ENCODE assay signal across 8 cellular contexts in the genomic region with DNA sequence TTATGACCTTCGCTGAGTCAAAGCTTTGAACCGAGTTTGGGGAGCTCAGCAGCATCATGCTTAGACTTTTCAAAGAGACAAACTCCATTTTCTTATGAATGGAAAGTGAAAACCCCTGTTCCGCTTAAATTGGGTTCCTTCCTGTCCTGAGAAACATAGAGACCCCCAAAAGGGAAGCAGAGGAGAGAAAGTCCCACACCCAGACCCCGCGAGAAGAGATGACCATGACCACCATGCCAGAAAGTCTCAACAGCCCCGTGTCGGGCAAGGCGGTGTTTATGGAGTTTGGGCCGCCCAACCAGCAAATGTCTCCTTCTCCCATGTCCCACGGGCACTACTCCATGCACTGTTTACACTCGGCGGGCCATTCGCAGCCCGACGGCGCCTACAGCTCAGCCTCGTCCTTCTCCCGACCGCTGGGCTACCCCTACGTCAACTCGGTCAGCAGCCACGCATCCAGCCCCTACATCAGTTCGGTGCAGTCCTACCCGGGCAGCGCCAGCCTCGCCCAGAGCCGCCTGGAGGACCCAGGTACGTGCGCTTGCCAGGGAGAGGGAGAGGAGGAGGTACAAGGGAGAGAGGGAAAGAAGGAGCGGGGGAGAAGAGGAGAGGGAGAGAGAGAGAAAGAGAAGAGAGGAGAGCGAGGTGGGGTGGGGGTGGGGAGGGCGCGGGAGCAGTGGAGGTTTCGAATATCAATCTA. TPM values are rescaled to one million over a fixed set of nuclear protein-coding genes. Genes with fewer than 3 reads are reported as not detected.
DNase-seq lines count a peak whose midpoint lies in the region; ATAC-seq and TF ChIP-seq lines count a peak whose summit lies in the region.

Gene DLX1, plus strand, starts transcription at position 48 of the 700 bp plus-strand sequence. Its CDS starts 171 bp downstream, at position 219.

- intact Hi-C loops in activated CD4-positive, alpha-beta T cell treated with anti-CD3 and anti-CD28 coated beads for 36 hours (cut with DNase I, micrococcal nuclease), result loop anchor here (1.0 to 10.0 kb wide), 6 partner anchors 10 to 1371 kb away; partner anchors contain the start of genes DLX2 (in 2 of the 2), GAD1 (in 2 of the 2) and SP5 (in 2 of the 2)

- POLR2A ChIA-PET in activated CD4-positive, alpha-beta T cell treated with anti-CD3 and anti-CD28 coated beads for 36 hours (lab: Charles Lee), result interaction anchor here (0.9 kb wide), 1 partner anchor 11 kb away, joined by 3 read pairs; no protein-coding TSS in a partner anchor

- peaks cover 57% of the 10 kb centered on the region for H3K4me1 Mint-ChIP-seq in activated CD4-positive, alpha-beta T cell treated with anti-CD3 and anti-CD28 coated beads for 36 hours

- H3K27me3 Mint-ChIP-seq in activated CD4-positive, alpha-beta T cell treated with anti-CD3 and anti-CD28 coated beads for 36 hours, result peaks cover 82% of the 10 kb centered on the region

- peaks cover 2% of the 10 kb centered on the region for H3K36me3 Mint-ChIP-seq in activated CD4-positive, alpha-beta T cell treated with anti-CD3 and anti-CD28 coated beads for 36 hours (ENCODE audit: low read depth)

- CTCF ChIA-PET in activated CD4-positive, alpha-beta T cell treated with anti-CD3 and anti-CD28 coated beads for 36 hours (lab: Charles Lee), result interaction anchor here (0.6 to 7.2 kb wide), 4 partner anchors 8 to 510 kb away, joined by 3 to 93 read pairs (median 3); partner anchors contain the start of gene DLX2

- H3K27ac Mint-ChIP-seq in activated CD4-positive, alpha-beta T cell treated with anti-CD3 and anti-CD28 coated beads for 36 hours, result peak within 1 kb of the TSS; percentile 38

- no peak for TF ChIP-seq EP300 in gastroesophageal sphincter (IDR thresholded peaks at IDR 0.05)

- DNase-seq in activated CD4-positive, alpha-beta T cell treated with anti-CD3 and anti-CD28 coated beads for 36 hours, result peak; percentile 23
- no peak for DNase-seq in activated CD4-positive, alpha-beta T cell treated with anti-CD3 and anti-CD28 coated beads, Interleukin-2, amount 50 U/mL, for 1 hour
- peak; percentile 73 for DNase-seq in SW480 (ENCODE audit: low spot score)
- no peak for DNase-seq in HT-29 (ENCODE audit: low spot score)
- DNase-seq in NCI-H187 treated with DMSO at 0.1 percent for 48 hours (lab: John Stamatoyannopoulos, UW), result no peak

- H3K27ac ChIP-seq in gastroesophageal sphincter (peak within 1 kb of the TSS in 1 of 4 donors; percentile 37), skin epidermis (peak within 1 kb of the TSS in 8 of 21 experiments; percentile 16 to 73 (median 58))

- no peak for TF ChIP-seq CTCF in gastroesophageal sphincter (IDR thresholded peaks at IDR 0.05)

- H3K9me3 Mint-ChIP-seq in activated CD4-positive, alpha-beta T cell treated with anti-CD3 and anti-CD28 coated beads for 36 hours (ENCODE audit: low read depth), result no peaks in the 10 kb centered on the region

- H3K4me3 ChIP-seq in gastroesophageal sphincter, result peak within 1 kb of the TSS in 1 of 2 donors; percentile 51
- H3K4me3 ChIP-seq in skin epidermis, result peak within 1 kb of the TSS; percentile 29 to 49 (median 44)

- no peak for TF ChIP-seq POLR2A in gastroesophageal sphincter (IDR thresholded peaks at IDR 0.05)

- peaks cover 100% of the 10 kb centered on the region for H3K27me3 ChIP-seq in gastroesophageal sphincter

- H3K4me1 ChIP-seq in gastroesophageal sphincter, result peaks cover 0 to 68% (median 30%) of the 10 kb centered on the region in 3 donors

- ATAC-seq in activated CD4-positive, alpha-beta T cell treated with anti-CD3 and anti-CD28 coated beads for 36 hours, result peak; percentile 3
- ATAC-seq in HG03039 (IDR thresholded peaks at IDR 0.05; ENCODE audit: unreplicated experiment) (peak; percentile 5), gastroesophageal sphincter (peak; percentile 12)

- H3K9me3 ChIP-seq in gastroesophageal sphincter, result peaks cover 0 to 8% (median 0%) of the 10 kb centered on the region in 3 donors

- WGBS in gastroesophageal sphincter (ENCODE audit: low coverage in 1 of 2), 2 donors, result 0 to 3% methylated on average over 1 to 12 of the region's 34 CpGs

- H3K36me3 ChIP-seq in gastroesophageal sphincter, result no peaks in the 10 kb centered on the region

- H3K4me3 Mint-ChIP-seq in activated CD4-positive, alpha-beta T cell treated with anti-CD3 and anti-CD28 coated beads for 36 hours, result peak within 1 kb of the TSS; percentile 73

RNA-seq across cellular contexts. Expression of gene DLX1, which starts in this region (rescaled TPM):
- not detected for total RNA-seq in activated CD4-positive, alpha-beta T cell treated with anti-CD3 and anti-CD28 coated beads for 36 hours
- under 1 TPM in 1 of 4 donors, not detected in 3; 0.40 TPM for total RNA-seq in gastroesophageal sphincter
- 0.08 and 0.18 TPM in 2 replicates for total RNA-seq in HT-29 (2014; rRNA removed; shearing (Covaris generic))

Comparison
In these comparisons a context has a peak if more than half of its experiments do, and no peak if none do; other contexts are left out.
1. Peak in DNase-seq and ATAC-seq in activated CD4-positive, alpha-beta T cell treated with anti-CD3 and anti-CD28 coated beads for 36 hours; RNA of the gene not detected or under 1 TPM.
2. Peak in ATAC-seq in gastroesophageal sphincter; RNA of the gene not detected or under 1 TPM.